ENCODE assay signal across 25 cellular contexts in genomic region chr6:137588472-137588871, GRCh38.
DNase-seq lines count a peak whose midpoint lies in the region; ATAC-seq and TF ChIP-seq lines count a peak whose summit lies in the region.
"Had no signal": no experiment of that assay in that cellular context is flagged by ENCODE, and none has a peak within 500 bp of the region (broad histone marks: within the 10 kb centered on the region; RNA-seq: fewer than 3 reads in every experiment).

No MANE protein-coding gene starts in this region.

- H3K27me3 ChIP-seq in H7 (ENCODE audit: control insufficient read depth, insufficient read depth, low read length): no peaks in the 10 kb centered on the region
- H3K27me3 ChIP-seq: testis had no signal

- no peak overlapping the region for H3K4me3 ChIP-seq in H7 (ENCODE audit: insufficient read depth, low read depth, low read length)
- H3K4me3 ChIP-seq: heart left ventricle, testis had no signal

- DNase-seq in ELR (ENCODE audit: low read depth) (peak; percentile 5), H7 (peak; percentile 24), immature natural killer cell (no peak), T-helper 1 cell (no peak), OCI-M1 (lab: John Stamatoyannopoulos, UW) (no peak)
- DNase-seq in activated CD4-positive, alpha-beta T cell treated with anti-CD3 and anti-CD28 coated beads for 48 hours: no peak
- DNase-seq: activated CD4-positive, alpha-beta memory T cell treated with anti-CD3 and anti-CD28 coated beads, Interleukin-2, amount 10 ng/mL, durations not matched to agents 7 days and 5 days; activated CD8-positive, alpha-beta memory T cell treated with anti-CD3 and anti-CD28 coated beads, Interleukin-2, amount 50 U/mL, for 48 hours; activated naive CD4-positive, alpha-beta T cell treated with anti-CD3 and anti-CD28 coated beads, Interleukin-2, amount 50 U/mL, for 16 hours; amygdala; heart left ventricle; HFFc6; Kasumi-1; NCI-H1048; NCI-H1694; posterior cingulate gyrus; stimulated activated CD4-positive, alpha-beta T cell treated with anti-CD3 and anti-CD28 coated beads, Interleukin-4, amount 100 ng/mL, for 4 hours; stimulated activated naive B cell treated with anti-CD40 and anti-IgM and Interleukin-4, amounts not matched to agents 10 μg/mL and 1 μg/mL and 100 μg/mL, for 72 hours; T-cell; testis had no signal

- H3K9me3 Mint-ChIP-seq in immature natural killer cell: peaks cover 9 to 22% (median 13%) of the 10 kb centered on the region in 6 donors

- H3K36me3 ChIP-seq in H7 (replicated peaks; ENCODE audit: control insufficient read depth, insufficient read depth, low read length): no peaks in the 10 kb centered on the region
- H3K36me3 ChIP-seq: heart left ventricle had no signal

- peaks cover 21 to 23% of the 10 kb centered on the region in 2 donors for H3K4me1 Mint-ChIP-seq in immature natural killer cell

- H3K36me3 Mint-ChIP-seq in immature natural killer cell: peaks cover 0 to 8% (median 7%) of the 10 kb centered on the region in 3 donors

- no peak for TF ChIP-seq CTCF in VCaP (conservative IDR thresholded peaks at IDR 0.05)

- no peak for ATAC-seq in GM19467 (IDR thresholded peaks at IDR 0.05; ENCODE audit: unreplicated experiment)
- ATAC-seq: heart left ventricle; sciatic nerve; stimulated activated naive B cell treated with anti-CD40 and anti-IgM and Interleukin-4, amounts not matched to agents 10 μg/mL and 1 μg/mL and 100 μg/mL, for 72 hours had no signal

- peaks cover 10 to 13% (median 12%) of the 10 kb centered on the region in 3 donors for H3K27me3 Mint-ChIP-seq in immature natural killer cell (ENCODE audit: low read depth in 3 of 3)

- peak overlapping the region in 1 of 6 donors; percentile 18 for H3K27ac Mint-ChIP-seq in immature natural killer cell
- H3K27ac Mint-ChIP-seq: activated CD4-positive, alpha-beta memory T cell treated with anti-CD3 and anti-CD28 coated beads, Interleukin-2, amount 10 ng/mL, durations not matched to agents 7 days and 5 days; HFFc6; memory B cell; stimulated activated naive B cell treated with anti-CD40 and anti-IgM and Interleukin-4, amounts not matched to agents 10 μg/mL and 1 μg/mL and 100 μg/mL, for 72 hours; T-cell had no signal

- H3K27ac ChIP-seq in VCaP: peak overlapping the region; percentile 77
- H3K27ac ChIP-seq: epithelial cell of prostate, heart left ventricle, testis had no signal

- peak overlapping the region; percentile 30 to 70 (median 53) for H3K4me3 Mint-ChIP-seq in immature natural killer cell
- H3K4me3 Mint-ChIP-seq: activated CD4-positive, alpha-beta memory T cell treated with anti-CD3 and anti-CD28 coated beads, Interleukin-2, amount 10 ng/mL, durations not matched to agents 7 days and 5 days; HFFc6; memory B cell; stimulated activated naive B cell treated with anti-CD40 and anti-IgM and Interleukin-4, amounts not matched to agents 10 μg/mL and 1 μg/mL and 100 μg/mL, for 72 hours; T-cell had no signal

Comparison
In these comparisons a context has a peak if more than half of its experiments do, and no peak if none do; other contexts are left out.
1. DNase-seq: peak in ELR (single experiment) and H7 (single experiment); none in immature natural killer cell (0 of 3), T-helper 1 cell (0 of 5), activated CD4-positive, alpha-beta T cell treated with anti-CD3 and anti-CD28 coated beads for 48 hours (single experiment) and OCI-M1 (single experiment).